Comparison of ENCODE assay signal across 28 cellular contexts in genomic region chr5:127587246-127587917, GRCh38.
A peak's percentile ranks its signal among the peaks of the same experiment; 100 is the strongest.
DNase-seq lines count a peak whose midpoint lies in the region; ATAC-seq, FAIRE-seq and TF ChIP-seq lines count a peak whose summit lies in the region.
"Had no signal": no experiment of that assay in that cellular context is flagged by ENCODE, and none has a peak within 500 bp of the region (broad histone marks: within the 10 kb centered on the region; RNA-seq: fewer than 3 reads in every experiment).

No MANE protein-coding gene starts in this region.

- no TSS peak for BruUV-seq in GM12878 (replicated peaks; lab: Mats Ljungman, UMichigan)

- no peaks in the 10 kb centered on the region for H3K36me3 ChIP-seq in Loucy (ENCODE audit: insufficient read depth, low read length)
- H3K36me3 ChIP-seq in GM12878 (ENCODE audit: control insufficient read depth in 2 of 2, insufficient read depth in 2 of 2, low read length in 1 of 2): no peaks in the 10 kb centered on the region
- H3K36me3 ChIP-seq in upper lobe of left lung: no peaks in the 10 kb centered on the region
- H3K36me3 ChIP-seq: heart left ventricle had no signal

- H3K4me3 Mint-ChIP-seq in activated CD8-positive, alpha-beta T cell treated with anti-CD3 and anti-CD28 coated beads for 36 hours: no peak overlapping the region
- no peak overlapping the region for H3K4me3 Mint-ChIP-seq in activated CD8-positive, alpha-beta T cell treated with anti-CD3 and anti-CD28 coated beads, Interleukin-2, amount 10 ng/mL, durations not matched to agents 7 days and 5 days
- H3K4me3 Mint-ChIP-seq: B cell; CD8-positive, alpha-beta memory T cell; naive B cell had no signal

- H3K9me3 Mint-ChIP-seq in activated CD8-positive, alpha-beta T cell treated with anti-CD3 and anti-CD28 coated beads for 36 hours: no peaks in the 10 kb centered on the region
- no peaks in the 10 kb centered on the region for H3K9me3 Mint-ChIP-seq in activated CD8-positive, alpha-beta T cell treated with anti-CD3 and anti-CD28 coated beads, Interleukin-2, amount 10 ng/mL, durations not matched to agents 7 days and 5 days (ENCODE audit: insufficient read depth)
- H3K9me3 Mint-ChIP-seq: CD8-positive, alpha-beta memory T cell; naive B cell had no signal

- TF ChIP-seq CTCF in activated CD8-positive, alpha-beta T cell treated with anti-CD3 and anti-CD28 coated beads for 36 hours (IDR thresholded peaks at IDR 0.05): no peak
- no peak for TF ChIP-seq CTCF in Loucy (conservative IDR thresholded peaks at IDR 0.05; ENCODE audit: low read length)
- no peak for TF ChIP-seq CTCF in GM12878 (IDR thresholded peaks at IDR 0.05 in 2 of 3, conservative IDR thresholded peaks at IDR 0.05 in 1 of 3; ENCODE audit: control insufficient read depth in 2 of 3, extremely low read depth in 1 of 3, insufficient read depth in 1 of 3, low read depth in 3 of 3, low read length in 3 of 3)
- no peak for TF ChIP-seq CTCF in upper lobe of left lung (IDR thresholded peaks at IDR 0.05)

- no peak for TF ChIP-seq EP300 in GM12878 (IDR thresholded peaks at IDR 0.05; ENCODE audit: borderline replicate concordance in 1 of 2, control insufficient read depth in 1 of 2, low read depth in 2 of 2, low read length in 2 of 2)
- no peak for TF ChIP-seq EP300 in upper lobe of left lung (IDR thresholded peaks at IDR 0.05)

- no peak for TF ChIP-seq RAD21 in GM12878 (IDR thresholded peaks at IDR 0.05; ENCODE audit: insufficient read depth, low read depth, low read length)

- TF ChIP-seq POLR2A in GM12878 (IDR thresholded peaks at IDR 0.05; ENCODE audit: low read depth, low read length) (no peak), upper lobe of left lung (IDR thresholded peaks at IDR 0.05) (no peak)

- no peaks in the 10 kb centered on the region for H3K79me2 ChIP-seq in Loucy (ENCODE audit: insufficient read depth, low read length)
- H3K79me2 ChIP-seq in GM12878 (ENCODE audit: control insufficient read depth, insufficient read depth, low read length): no peaks in the 10 kb centered on the region

- H3K27me3 ChIP-seq in Loucy (ENCODE audit: insufficient read depth, low read length, poor library complexity, severe bottlenecking): no peaks in the 10 kb centered on the region
- H3K27me3 ChIP-seq in GM12878 (replicated peaks in 1 of 2; ENCODE audit: control insufficient read depth in 2 of 2, insufficient read depth in 2 of 2, low read length in 1 of 2): no peaks in the 10 kb centered on the region
- H3K27me3 ChIP-seq in upper lobe of left lung: no peaks in the 10 kb centered on the region
- H3K27me3 ChIP-seq: heart left ventricle had no signal

- peaks cover 3% of the 10 kb centered on the region for H3K4me1 Mint-ChIP-seq in activated CD8-positive, alpha-beta T cell treated with anti-CD3 and anti-CD28 coated beads for 36 hours (ENCODE audit: low read depth)
- H3K4me1 Mint-ChIP-seq in activated CD8-positive, alpha-beta T cell treated with anti-CD3 and anti-CD28 coated beads, Interleukin-2, amount 10 ng/mL, durations not matched to agents 7 days and 5 days (ENCODE audit: low read depth): peaks cover 1% of the 10 kb centered on the region
- H3K4me1 Mint-ChIP-seq: naive B cell had no signal

- H3K27me3 Mint-ChIP-seq in activated CD8-positive, alpha-beta T cell treated with anti-CD3 and anti-CD28 coated beads for 36 hours: peaks cover 3% of the 10 kb centered on the region
- peaks cover 4% of the 10 kb centered on the region for H3K27me3 Mint-ChIP-seq in activated CD8-positive, alpha-beta T cell treated with anti-CD3 and anti-CD28 coated beads, Interleukin-2, amount 10 ng/mL, durations not matched to agents 7 days and 5 days (ENCODE audit: low read depth)
- H3K27me3 Mint-ChIP-seq: CD8-positive, alpha-beta memory T cell had no signal

- no peaks in the 10 kb centered on the region for H3F3A ChIP-seq in Loucy (ENCODE audit: low read depth)

- H3K9me2 ChIP-seq in Loucy (replicated peaks; ENCODE audit: low read depth, low read length): no peaks in the 10 kb centered on the region

- SMC1A ChIA-PET in GM12878 (lab: Charles Lee; ENCODE audit: uncharacterized antibody, unreplicated experiment): interaction anchor here (0.5 to 7.2 kb wide), 17 partner anchors 13 to 871 kb away, joined by 3 to 177 read pairs (median 4); no protein-coding TSS in a partner anchor

- peak overlapping the region; percentile 56; the same call in 1 of the 2 replicates for H3K27ac ChIP-seq in GM12878 (ENCODE audit: control insufficient read depth, insufficient read depth)
- no peak overlapping the region for H3K27ac ChIP-seq in upper lobe of left lung
- H3K27ac ChIP-seq: heart left ventricle had no signal

- WGBS in GM12878 (ENCODE audit: insufficient coverage, insufficient replicate concordance, low lambda C conversion rate, missing lambda C conversion rate): 66% methylated on average over 4 of the region's 4 CpGs
- 72 to 73% methylated on average over 4 of the region's 4 CpGs for WGBS in upper lobe of left lung, 2 donors

- intact Hi-C loops in activated CD8-positive, alpha-beta T cell treated with anti-CD3 and anti-CD28 coated beads for 36 hours (cut with micrococcal nuclease): no loop called here
- intact Hi-C loops in GM12878 (cut with micrococcal nuclease; ENCODE audit: unreplicated experiment): loop anchor here (2.0 kb wide), 1 partner anchor 495 kb away; the partner anchor contains the start of gene SLC12A2

- no peak for ATAC-seq in activated CD8-positive, alpha-beta T cell treated with anti-CD3 and anti-CD28 coated beads for 36 hours
- no peak for ATAC-seq in activated CD8-positive, alpha-beta T cell treated with anti-CD3 and anti-CD28 coated beads, Interleukin-2, amount 10 ng/mL, durations not matched to agents 7 days and 5 days
- ATAC-seq in GM12878: peak; percentile 61
- ATAC-seq in upper lobe of left lung (ENCODE audit: low FRiP score in 2 of 2): peak; percentile 22 to 34
- no peak for ATAC-seq in GM21723 (IDR thresholded peaks at IDR 0.05; ENCODE audit: unreplicated experiment)
- ATAC-seq: heart left ventricle had no signal

- RAD21 ChIA-PET in GM12878 (lab: Charles Lee; ENCODE audit: unreplicated experiment): interaction anchor here (0.8 to 9.1 kb wide), 16 partner anchors 9 to 495 kb away, joined by 3 to 249 read pairs (median 4); no protein-coding TSS in a partner anchor

- no peak for DNase-seq in activated CD8-positive, alpha-beta T cell treated with anti-CD3 and anti-CD28 coated beads for 36 hours
- no peak for DNase-seq in activated CD8-positive, alpha-beta T cell treated with anti-CD3 and anti-CD28 coated beads, Interleukin-2, amount 10 ng/mL, durations not matched to agents 7 days and 5 days
- no peak for DNase-seq in GM12878 (ENCODE audit: low read depth, low spot score)
- no peak for DNase-seq in upper lobe of left lung
- DNase-seq in LoVo (ENCODE audit: low spot score): no peak
- no peak for DNase-seq in mucosa of gallbladder (ENCODE audit: low spot score)
- DNase-seq: activated CD4-positive, alpha-beta T cell treated with anti-CD3 and anti-CD28 coated beads for 1 hour; activated naive CD4-positive, alpha-beta T cell; activated T-cell treated with anti-CD3 and anti-CD28 coated beads, Interleukin-2, amount 50 U/mL, for 48 hours; CD8-positive, alpha-beta memory T cell; effector CD8-positive, alpha-beta T cell; erythroblast; foreskin fibroblast; heart left ventricle; Kasumi-1; mesendoderm; naive B cell; NCI-H1048; NCI-H187 treated with DMSO at 0.1 percent for 48 hours; NCI-H526 treated with DMSO at 0.1 percent for 48 hours; OCI-M1; Right ventricle myocardium superior had no signal

- POLR2A ChIA-PET in activated CD8-positive, alpha-beta T cell treated with anti-CD3 and anti-CD28 coated beads for 36 hours (lab: Charles Lee): no interaction called here
- POLR2A ChIA-PET in activated CD8-positive, alpha-beta T cell treated with anti-CD3 and anti-CD28 coated beads, Interleukin-2, amount 10 ng/mL, durations not matched to agents 7 days and 5 days (lab: Charles Lee): no interaction called here
- POLR2A ChIA-PET in GM12878 (lab: Charles Lee): interaction anchor here (0.5 to 6.6 kb wide), 4 partner anchors 15 to 816 kb away, joined by 4 to 65 read pairs (median 9); no protein-coding TSS in a partner anchor

- CTCF ChIA-PET in activated CD8-positive, alpha-beta T cell treated with anti-CD3 and anti-CD28 coated beads for 36 hours (lab: Charles Lee): no interaction called here
- CTCF ChIA-PET in activated CD8-positive, alpha-beta T cell treated with anti-CD3 and anti-CD28 coated beads, Interleukin-2, amount 10 ng/mL, durations not matched to agents 7 days and 5 days (lab: Charles Lee): no interaction called here
- CTCF ChIA-PET in GM12878 (lab: Yijun Ruan, JAX): interaction anchor here (1.1 to 7.2 kb wide), 6 partner anchors 9 to 319 kb away, joined by 4 to 104 read pairs (median 14); no protein-coding TSS in a partner anchor

- FAIRE-seq in GM12878 (lab: Jason Lieb, UNC): no peak
- FAIRE-seq: A204.1, colon, H54 had no signal

- H3K36me3 Mint-ChIP-seq in activated CD8-positive, alpha-beta T cell treated with anti-CD3 and anti-CD28 coated beads for 36 hours (ENCODE audit: low read depth): no peaks in the 10 kb centered on the region
- H3K36me3 Mint-ChIP-seq in activated CD8-positive, alpha-beta T cell treated with anti-CD3 and anti-CD28 coated beads, Interleukin-2, amount 10 ng/mL, durations not matched to agents 7 days and 5 days (ENCODE audit: low read depth): no peaks in the 10 kb centered on the region
- H3K36me3 Mint-ChIP-seq: naive B cell had no signal

- H3K4me2 ChIP-seq in Loucy (ENCODE audit: low read depth, low read length, poor library complexity, severe bottlenecking) (peak overlapping the region; percentile 8), GM12878 (ENCODE audit: control insufficient read depth, insufficient read depth) (peak overlapping the region; percentile 75; the same call in 1 of the 2 replicates)

- no peak overlapping the region for H3K9ac ChIP-seq in Loucy (ENCODE audit: low read depth, low read length, poor library complexity, severe bottlenecking)
- no peak overlapping the region for H3K9ac ChIP-seq in GM12878 (ENCODE audit: control insufficient read depth, insufficient read depth, low read length)

- H4K20me1 ChIP-seq in Loucy (ENCODE audit: insufficient read depth, low read length, poor library complexity, severe bottlenecking): no peaks in the 10 kb centered on the region
- no peaks in the 10 kb centered on the region for H4K20me1 ChIP-seq in GM12878 (ENCODE audit: control insufficient read depth, insufficient read depth)

- no peak overlapping the region for H3K4me3 ChIP-seq in Loucy (ENCODE audit: low read length, poor library complexity, severe bottlenecking)
- no peak overlapping the region for H3K4me3 ChIP-seq in GM12878
- H3K4me3 ChIP-seq in upper lobe of left lung: no peak overlapping the region
- H3K4me3 ChIP-seq: heart left ventricle had no signal

- no peaks in the 10 kb centered on the region for H3K9me3 ChIP-seq in Loucy (ENCODE audit: insufficient read depth, low read depth, low read length)
- H3K9me3 ChIP-seq in GM12878 (replicated peaks; ENCODE audit: control insufficient read depth, insufficient read depth, low read length): no peaks in the 10 kb centered on the region
- no peaks in the 10 kb centered on the region for H3K9me3 ChIP-seq in upper lobe of left lung
- H3K9me3 ChIP-seq: heart left ventricle had no signal

- H3K27ac Mint-ChIP-seq in activated CD8-positive, alpha-beta T cell treated with anti-CD3 and anti-CD28 coated beads for 36 hours: peak overlapping the region; percentile 0
- no peak overlapping the region for H3K27ac Mint-ChIP-seq in activated CD8-positive, alpha-beta T cell treated with anti-CD3 and anti-CD28 coated beads, Interleukin-2, amount 10 ng/mL, durations not matched to agents 7 days and 5 days
- H3K27ac Mint-ChIP-seq: B cell, naive B cell had no signal

- no peak overlapping the region for H2AFZ ChIP-seq in Loucy (ENCODE audit: low read length)
- no peak overlapping the region for H2AFZ ChIP-seq in GM12878 (ENCODE audit: control insufficient read depth, low read depth, low read length)

- in situ Hi-C loops in GM12878 (cut with MboI): no loop called here

- H3K4me1 ChIP-seq in Loucy (ENCODE audit: insufficient read depth, low read length, poor library complexity, severe bottlenecking) (peaks cover 7% of the 10 kb centered on the region), GM12878 (ENCODE audit: control insufficient read depth, insufficient read depth, low read length) (peaks cover 35% of the 10 kb centered on the region), upper lobe of left lung (peaks cover 0 to 4% (median 0%) of the 10 kb centered on the region in 4 donors)

Comparison
In these comparisons a context has a peak if more than half of its experiments do, and no peak if none do; other contexts are left out.
1. ATAC-seq: peak in GM12878 (single experiment) and upper lobe of left lung (2 of 2); none in activated CD8-positive, alpha-beta T cell treated with anti-CD3 and anti-CD28 coated beads for 36 hours (single experiment), activated CD8-positive, alpha-beta T cell treated with anti-CD3 and anti-CD28 coated beads, Interleukin-2, amount 10 ng/mL, durations not matched to agents 7 days and 5 days (single experiment) and GM21723 (single experiment).